9 cellular contexts compared by ENCODE assay signal in the genomic region with DNA sequence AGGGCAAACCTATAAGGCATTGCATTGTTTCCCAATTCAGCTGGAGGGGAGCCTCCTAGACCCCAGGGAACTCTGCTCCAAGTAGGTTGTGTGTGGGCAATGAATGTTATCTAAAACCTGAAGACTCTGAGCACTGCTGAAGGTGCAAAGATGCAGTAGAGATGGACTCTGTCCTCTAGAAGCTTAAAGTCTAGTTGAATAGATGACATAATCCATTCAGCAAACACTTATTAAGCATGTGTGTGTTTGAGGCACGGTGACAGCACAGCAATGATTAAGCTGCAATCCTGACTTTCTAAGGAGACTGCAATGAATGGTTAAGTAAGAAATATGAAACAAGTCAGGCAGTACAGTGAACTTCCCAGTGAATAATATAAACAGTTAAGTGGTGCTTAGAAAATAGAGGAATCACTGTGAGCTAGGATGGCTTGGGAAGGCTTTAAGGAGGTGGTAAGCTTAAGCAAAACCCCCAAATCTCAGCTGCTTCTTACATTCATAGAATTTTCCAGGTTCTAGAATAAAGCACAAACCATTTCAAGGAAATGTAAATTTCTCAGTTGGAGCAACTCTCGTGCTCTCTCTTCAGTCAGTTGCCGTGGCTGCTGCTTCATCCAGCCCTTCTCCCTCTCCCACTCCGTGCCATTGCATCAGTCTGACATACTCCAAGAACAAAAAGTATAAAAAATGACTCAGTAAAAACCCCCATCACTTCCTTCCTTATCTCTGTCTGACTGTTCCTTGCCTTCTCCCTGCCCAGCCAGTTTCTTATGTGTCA. TPM values are rescaled to one million over a fixed set of nuclear protein-coding genes. Genes with fewer than 3 reads are reported as not detected.
A peak's percentile ranks its signal among the peaks of the same experiment; 100 is the strongest.
DNase-seq lines count a peak whose midpoint lies in the region; ATAC-seq and TF ChIP-seq lines count a peak whose summit lies in the region.
"Had no signal": no experiment of that assay in that cellular context is flagged by ENCODE, and none has a peak within 500 bp of the region (broad histone marks: within the 10 kb centered on the region; RNA-seq: fewer than 3 reads in every experiment).

No MANE protein-coding gene starts in this region.

- H3K36me3 Mint-ChIP-seq in CD8-positive, alpha-beta memory T cell, result peaks cover 23 to 62% (median 29%) of the 10 kb centered on the region in 3 donors
- peaks cover 11 to 66% (median 18%) of the 10 kb centered on the region in 3 donors for H3K36me3 Mint-ChIP-seq in naive thymus-derived CD8-positive, alpha-beta T cell

- H3K9me3 Mint-ChIP-seq in CD8-positive, alpha-beta memory T cell, result no peaks in the 10 kb centered on the region
- no peaks in the 10 kb centered on the region for H3K9me3 Mint-ChIP-seq in naive thymus-derived CD8-positive, alpha-beta T cell

- no peak for DNase-seq in CD8-positive, alpha-beta memory T cell
- DNase-seq in NB4 (ENCODE audit: low read depth), result peak; percentile 62
- no peak for DNase-seq in coronary artery (ENCODE audit: low spot score)
- no peak for DNase-seq in naive thymus-derived CD8-positive, alpha-beta T cell
- DNase-seq in SJCRH30, result no peak
- DNase-seq in GM20000 (ENCODE audit: low spot score), result no peak

- no peaks in the 10 kb centered on the region for H3K27me3 ChIP-seq in CD8-positive, alpha-beta memory T cell (ENCODE audit: insufficient read depth, low read length, poor library complexity, severe bottlenecking)
- H3K27me3 ChIP-seq in SJCRH30, result no peaks in the 10 kb centered on the region

- H3K27ac ChIP-seq in CD8-positive, alpha-beta memory T cell (ENCODE audit: low read depth, low read length), result peak overlapping the region; percentile 10
- H3K27ac ChIP-seq in coronary artery, result peak overlapping the region; percentile 48 to 70
- no peak overlapping the region for H3K27ac ChIP-seq in SJCRH30
- H3K27ac ChIP-seq: parathyroid adenoma had no signal

- POLR2A ChIA-PET in CD8-positive, alpha-beta memory T cell (lab: Charles Lee), result no interaction called here
- POLR2A ChIA-PET in naive thymus-derived CD8-positive, alpha-beta T cell (lab: Charles Lee), result no interaction called here

- H3K36me3 ChIP-seq in CD8-positive, alpha-beta memory T cell (ENCODE audit: insufficient read depth, low read length), result peaks cover 25% of the 10 kb centered on the region
- peaks cover 3% of the 10 kb centered on the region; the same call in 1 of the 2 replicates for H3K36me3 ChIP-seq in SJCRH30

- H3K4me1 ChIP-seq in CD8-positive, alpha-beta memory T cell (ENCODE audit: insufficient read depth, low read length), result peaks cover 9% of the 10 kb centered on the region
- H3K4me1 ChIP-seq in SJCRH30, result no peaks in the 10 kb centered on the region
- H3K4me1 ChIP-seq: parathyroid adenoma had no signal

- no peak overlapping the region for H3K4me3 Mint-ChIP-seq in CD8-positive, alpha-beta memory T cell
- no peak overlapping the region for H3K4me3 Mint-ChIP-seq in naive thymus-derived CD8-positive, alpha-beta T cell

- no peak for TF ChIP-seq POLR2A in NB4 (IDR thresholded peaks at IDR 0.05; ENCODE audit: extremely low read depth, insufficient read length)

- H3K9me3 ChIP-seq in CD8-positive, alpha-beta memory T cell (ENCODE audit: low read length), result no peaks in the 10 kb centered on the region
- no peaks in the 10 kb centered on the region for H3K9me3 ChIP-seq in SJCRH30 (replicated peaks)

- TF ChIP-seq CTCF in NB4 (IDR thresholded peaks at IDR 0.05; ENCODE audit: low read depth, low read length), result no peak
- no peak for TF ChIP-seq CTCF in coronary artery (IDR thresholded peaks at IDR 0.05)
- no peak for TF ChIP-seq CTCF in GM20000 (IDR thresholded peaks at IDR 0.05; ENCODE audit: extremely low read depth, missing control alignments)

- peak overlapping the region; percentile 5 to 70 (median 28) for H3K27ac Mint-ChIP-seq in CD8-positive, alpha-beta memory T cell
- peak overlapping the region in 7 of 10 donors; percentile 7 to 74 (median 47) for H3K27ac Mint-ChIP-seq in naive thymus-derived CD8-positive, alpha-beta T cell

- no peak overlapping the region for H3K4me3 ChIP-seq in CD8-positive, alpha-beta memory T cell (ENCODE audit: low read length)
- H3K4me3 ChIP-seq in NB4 (ENCODE audit: low read depth, low read length) (no peak overlapping the region), coronary artery (peak overlapping the region; percentile 4), SJCRH30 (no peak overlapping the region)

- CTCF ChIA-PET in CD8-positive, alpha-beta memory T cell (lab: Charles Lee), result interaction anchor here (1.0 to 1.5 kb wide), 2 partner anchors 11 to 19 kb away, joined by 3 read pairs; partner anchors contain the start of gene MXD1

- peaks cover 26 to 40% (median 37%) of the 10 kb centered on the region in 3 donors for H3K4me1 Mint-ChIP-seq in CD8-positive, alpha-beta memory T cell
- peaks cover 18 to 35% (median 29%) of the 10 kb centered on the region in 4 donors for H3K4me1 Mint-ChIP-seq in naive thymus-derived CD8-positive, alpha-beta T cell

- peaks cover 0 to 3% of the 10 kb centered on the region in 2 donors for H3K27me3 Mint-ChIP-seq in CD8-positive, alpha-beta memory T cell
- H3K27me3 Mint-ChIP-seq in naive thymus-derived CD8-positive, alpha-beta T cell, result no peaks in the 10 kb centered on the region

- ATAC-seq in naive thymus-derived CD8-positive, alpha-beta T cell, result no peak
- ATAC-seq in HG02970 (IDR thresholded peaks at IDR 0.05; ENCODE audit: low FRiP score, unreplicated experiment) (no peak), GM19035 (IDR thresholded peaks at IDR 0.05; ENCODE audit: unreplicated experiment) (no peak)

RNA-seq across cellular contexts. Expression of gene MXD1, which starts 19.1 kb away (rescaled TPM):
- 1 to 10 TPM; 7.2 to 8.1 TPM for total RNA-seq in CD8-positive, alpha-beta memory T cell
- polyA plus RNA-seq in CD8-positive, alpha-beta memory T cell, result 10.5 TPM
- total RNA-seq in naive thymus-derived CD8-positive, alpha-beta T cell, result 10 to 100 TPM; 14.3 to 15.8 TPM
- 1 to 10 TPM; 6.4 to 9.3 (median 8.8) TPM for polyA plus RNA-seq in naive thymus-derived CD8-positive, alpha-beta T cell
- 5.2 and 5.3 TPM in 2 replicates for total RNA-seq in SJCRH30 (2014; rRNA removed; shearing (Covaris generic))

RNA-seq across cellular contexts. Expression of gene ASPRV1, which starts 27.4 kb away (rescaled TPM):
- under 1 TPM; 0.64 to 0.77 TPM for total RNA-seq in CD8-positive, alpha-beta memory T cell
- polyA plus RNA-seq in CD8-positive, alpha-beta memory T cell, result 0.99 TPM
- total RNA-seq in naive thymus-derived CD8-positive, alpha-beta T cell, result 1 to 10 TPM; 2.3 to 2.8 TPM
- 1 to 10 TPM in 2 of 3 donors, under 1 TPM in 1; 0.91 to 1.8 (median 1.1) TPM for polyA plus RNA-seq in naive thymus-derived CD8-positive, alpha-beta T cell
- total RNA-seq in SJCRH30 (2014; rRNA removed; shearing (Covaris generic)), result 0.51 and 0.95 TPM in 2 replicates

RNA-seq across cellular contexts. Expression of gene SNRNP27, which starts 40.3 kb away (rescaled TPM):
- total RNA-seq in CD8-positive, alpha-beta memory T cell, result 10 to 100 TPM; 59.6 to 61.2 TPM
- polyA plus RNA-seq in CD8-positive, alpha-beta memory T cell, result 79.6 TPM
- total RNA-seq in naive thymus-derived CD8-positive, alpha-beta T cell, result 10 to 100 TPM; 49.1 to 51.2 TPM
- 10 to 100 TPM; 38.6 to 60.9 (median 50.9) TPM for polyA plus RNA-seq in naive thymus-derived CD8-positive, alpha-beta T cell
- total RNA-seq in SJCRH30 (2014; rRNA removed; shearing (Covaris generic)), result 105 and 107 TPM in 2 replicates
